Comparison of ENCODE assay signal across 35 cellular contexts in the genomic region with DNA sequence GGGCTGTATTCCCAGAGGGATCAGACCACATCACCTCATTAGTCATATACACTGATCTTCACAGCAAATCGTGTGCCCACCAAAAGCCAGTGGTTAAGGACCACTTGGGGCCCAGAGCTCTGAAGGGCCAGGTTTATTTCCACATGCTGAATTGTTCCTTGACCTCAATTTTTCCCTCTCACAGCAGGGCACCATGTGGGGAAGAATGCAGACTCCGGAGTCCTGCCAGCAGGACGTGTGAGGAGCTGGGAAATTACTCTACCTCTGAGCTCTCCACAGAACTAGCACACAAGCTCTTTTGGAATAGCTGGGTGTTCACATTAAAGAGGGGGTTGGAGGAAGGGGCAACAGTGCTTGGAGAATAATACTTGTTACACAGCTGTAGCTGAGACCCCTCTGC.
"Had no signal": no experiment of that assay in that cellular context is flagged by ENCODE, and none has a peak within 500 bp of the region (broad histone marks: within the 10 kb centered on the region; RNA-seq: fewer than 3 reads in every experiment).

No MANE protein-coding gene starts in this region.

- DNase-seq: activated CD4-positive, alpha-beta memory T cell treated with anti-CD3 and anti-CD28 coated beads for 36 hours; activated CD4-positive, alpha-beta T cell treated with anti-CD3 and anti-CD28 coated beads for 36 hours; activated CD4-positive, alpha-beta T cell treated with anti-CD3 and anti-CD28 coated beads, Interleukin-2, amount 10 ng/mL, durations not matched to agents 7 days and 5 days; activated CD8-positive, alpha-beta memory T cell treated with anti-CD3 and anti-CD28 coated beads, Interleukin-2, amount 50 U/mL, for 4 hours; activated gamma-delta T cell treated with Interleukin-2 at 50 U/mL for 16 hours; activated naive CD4-positive, alpha-beta T cell treated with anti-CD3 and anti-CD28 coated beads for 36 hours; activated T-cell treated with anti-CD3 and anti-CD28 coated beads for 4 hours; activated T-cell treated with anti-CD3 and anti-CD28 coated beads, Interleukin-2, amount 50 U/mL, for 4 hours; adrenal gland; brain microvascular endothelial cell; Kasumi-1; KG1; MG63; NCI-H1092; NCI-H1436 treated with DMSO at 0.1 percent for 48 hours; NCI-H187; NCI-H2029 treated with DMSO at 0.1 percent for 48 hours; NCI-H345; NCI-H524 treated with DMSO at 0.1 percent for 48 hours; NCI-H748 treated with DMSO at 0.1 percent for 48 hours; NK-92 treated with Interleukin-12 subunit alpha and Interleukin-12 subunit beta, amount 100 ng/mL, for 24 hours; PC-3; Peyer's patch; RPMI8226; SHP77 treated with DMSO at 0.1 percent for 48 hours; SK-N-SH had no signal

- H3K4me1 ChIP-seq: adrenal gland, Peyer's patch, SJSA1 had no signal

- H3K9me3 Mint-ChIP-seq: activated CD4-positive, alpha-beta memory T cell treated with anti-CD3 and anti-CD28 coated beads for 36 hours; activated CD4-positive, alpha-beta T cell treated with anti-CD3 and anti-CD28 coated beads, Interleukin-2, amount 10 ng/mL, durations not matched to agents 7 days and 5 days; activated naive CD4-positive, alpha-beta T cell treated with anti-CD3 and anti-CD28 coated beads for 36 hours; activated naive CD4-positive, alpha-beta T cell treated with anti-CD3 and anti-CD28 coated beads, Interleukin-2, amount 50 U/mL, for 72 hours; activated T-cell treated with anti-CD3 and anti-CD28 coated beads, Interleukin-2, amount 50 U/mL, for 4 hours; activated T-helper 1 cell treated with anti-CD3 and anti-CD28 coated beads, Interleukin-12 subunit alpha, Interleukin-12 subunit beta, Interleukin-2, Interleukin-4 antibody, amounts not matched to agents 30 ng/mL and 10 ng/mL and 1 ng/mL, durations not matched to agents 14 hours and 24 hours and 36 hours; central memory CD8-positive, alpha-beta T cell; T-helper 1 cell treated with Interleukin-12 subunit alpha and Interleukin-12 subunit beta and Interleukin-4 antibody, amounts not matched to agents 30 μg/mL and 1 μg/mL, for 36 hours; T-helper 2 cell treated with Interferon-gamma antibody and Interleukin-4, amounts not matched to agents 5 μg/mL and 100 μg/mL, for 36 hours had no signal

- FAIRE-seq: astrocyte, TTC549 had no signal

- H3K4me1 Mint-ChIP-seq: activated CD4-positive, alpha-beta T cell treated with anti-CD3 and anti-CD28 coated beads for 36 hours; activated CD4-positive, alpha-beta T cell treated with anti-CD3 and anti-CD28 coated beads, Interleukin-2, amount 10 ng/mL, durations not matched to agents 7 days and 5 days; central memory CD8-positive, alpha-beta T cell had no signal

- H3K4me3 ChIP-seq: adrenal gland, cardiac muscle cell, MG63, Peyer's patch, SJSA1 had no signal

- H3K36me3 Mint-ChIP-seq: activated CD4-positive, alpha-beta memory T cell treated with anti-CD3 and anti-CD28 coated beads for 36 hours; activated naive CD4-positive, alpha-beta T cell treated with anti-CD3 and anti-CD28 coated beads, Interleukin-2, amount 50 U/mL, for 72 hours had no signal

- H3K27me3 ChIP-seq: adrenal gland, brain microvascular endothelial cell, cardiac muscle cell, MG63, Peyer's patch, SJSA1 had no signal

- H3K36me3 ChIP-seq: adrenal gland, brain microvascular endothelial cell, cardiac muscle cell, MG63, Peyer's patch, SJSA1 had no signal

- H3K9ac ChIP-seq: SK-N-SH had no signal

- H3K27ac ChIP-seq: adrenal gland, brain microvascular endothelial cell, cardiac muscle cell, Peyer's patch, SJSA1 had no signal

- H3K4me3 Mint-ChIP-seq: activated CD4-positive, alpha-beta memory T cell treated with anti-CD3 and anti-CD28 coated beads for 36 hours; activated CD4-positive, alpha-beta T cell treated with anti-CD3 and anti-CD28 coated beads for 36 hours; activated CD4-positive, alpha-beta T cell treated with anti-CD3 and anti-CD28 coated beads, Interleukin-2, amount 10 ng/mL, durations not matched to agents 7 days and 5 days; activated naive CD4-positive, alpha-beta T cell treated with anti-CD3 and anti-CD28 coated beads for 36 hours; activated T-cell treated with anti-CD3 and anti-CD28 coated beads, Interleukin-2, amount 50 U/mL, for 4 hours; activated T-helper 1 cell treated with anti-CD3 and anti-CD28 coated beads, Interleukin-12 subunit alpha, Interleukin-12 subunit beta, Interleukin-2, Interleukin-4 antibody, amounts not matched to agents 30 ng/mL and 10 ng/mL and 1 ng/mL, durations not matched to agents 14 hours and 24 hours and 36 hours; central memory CD8-positive, alpha-beta T cell; T-helper 1 cell treated with Interleukin-12 subunit alpha and Interleukin-12 subunit beta and Interleukin-4 antibody, amounts not matched to agents 30 μg/mL and 1 μg/mL, for 36 hours; T-helper 2 cell treated with Interferon-gamma antibody and Interleukin-4, amounts not matched to agents 5 μg/mL and 100 μg/mL, for 36 hours had no signal

- H3K9me3 ChIP-seq: adrenal gland, MG63, Peyer's patch, SJSA1, SK-N-SH had no signal

- H3K27ac Mint-ChIP-seq: activated CD4-positive, alpha-beta memory T cell treated with anti-CD3 and anti-CD28 coated beads for 36 hours; activated CD4-positive, alpha-beta T cell treated with anti-CD3 and anti-CD28 coated beads for 36 hours; activated CD4-positive, alpha-beta T cell treated with anti-CD3 and anti-CD28 coated beads, Interleukin-2, amount 10 ng/mL, durations not matched to agents 7 days and 5 days; activated naive CD4-positive, alpha-beta T cell treated with anti-CD3 and anti-CD28 coated beads for 36 hours; activated T-helper 1 cell treated with anti-CD3 and anti-CD28 coated beads, Interleukin-12 subunit alpha, Interleukin-12 subunit beta, Interleukin-2, Interleukin-4 antibody, amounts not matched to agents 30 ng/mL and 10 ng/mL and 1 ng/mL, durations not matched to agents 14 hours and 24 hours and 36 hours; T-helper 1 cell treated with Interleukin-12 subunit alpha and Interleukin-12 subunit beta and Interleukin-4 antibody, amounts not matched to agents 30 μg/mL and 1 μg/mL, for 36 hours; T-helper 2 cell treated with Interferon-gamma antibody and Interleukin-4, amounts not matched to agents 5 μg/mL and 100 μg/mL, for 36 hours had no signal
